In the genomic region with DNA sequence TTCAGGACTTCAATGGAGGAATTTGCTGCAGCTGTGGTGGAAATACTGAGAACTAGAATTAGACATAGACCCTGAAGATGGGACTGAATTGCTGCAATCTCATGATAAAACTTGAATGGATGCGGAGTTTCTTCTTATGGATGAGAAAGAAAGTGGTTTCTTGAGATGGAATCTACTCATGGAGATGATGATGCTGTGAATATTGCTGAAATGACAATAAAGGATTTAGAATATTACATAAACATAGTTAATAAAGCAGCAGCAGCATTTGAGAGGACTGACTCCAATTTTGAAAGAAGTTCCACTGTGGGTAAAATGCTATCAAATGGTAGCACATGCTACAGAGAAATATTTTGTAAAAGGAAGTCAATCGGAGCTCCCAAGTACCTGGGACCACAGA, we compare ENCODE assay signal across 11 cellular contexts.
"Had no signal": no experiment of that assay in that cellular context is flagged by ENCODE, and none has a peak within 500 bp of the region (broad histone marks: within the 10 kb centered on the region; RNA-seq: fewer than 3 reads in every experiment).

No MANE protein-coding gene starts in this region.

- H3K36me3 ChIP-seq: HAP-1 had no signal

- H3K9ac ChIP-seq: GM23248 had no signal

- H3K4me3 ChIP-seq: GM23248, GM23338, HAP-1 had no signal

- H3K9me3 ChIP-seq: HAP-1 had no signal

- DNase-seq: GM23248, GOT3, H7, H9, HCEC 1CT, HFFc6 had no signal

- H3K4me2 ChIP-seq: GM23338 had no signal

- H2AFZ ChIP-seq: GM23248, GM23338 had no signal

- H3K4me1 ChIP-seq: HAP-1 had no signal

- FAIRE-seq: H1, H54 had no signal

- ATAC-seq: GM23338, HCT116 had no signal

- H3K27ac ChIP-seq: GM23248 had no signal
